In the genomic region with DNA sequence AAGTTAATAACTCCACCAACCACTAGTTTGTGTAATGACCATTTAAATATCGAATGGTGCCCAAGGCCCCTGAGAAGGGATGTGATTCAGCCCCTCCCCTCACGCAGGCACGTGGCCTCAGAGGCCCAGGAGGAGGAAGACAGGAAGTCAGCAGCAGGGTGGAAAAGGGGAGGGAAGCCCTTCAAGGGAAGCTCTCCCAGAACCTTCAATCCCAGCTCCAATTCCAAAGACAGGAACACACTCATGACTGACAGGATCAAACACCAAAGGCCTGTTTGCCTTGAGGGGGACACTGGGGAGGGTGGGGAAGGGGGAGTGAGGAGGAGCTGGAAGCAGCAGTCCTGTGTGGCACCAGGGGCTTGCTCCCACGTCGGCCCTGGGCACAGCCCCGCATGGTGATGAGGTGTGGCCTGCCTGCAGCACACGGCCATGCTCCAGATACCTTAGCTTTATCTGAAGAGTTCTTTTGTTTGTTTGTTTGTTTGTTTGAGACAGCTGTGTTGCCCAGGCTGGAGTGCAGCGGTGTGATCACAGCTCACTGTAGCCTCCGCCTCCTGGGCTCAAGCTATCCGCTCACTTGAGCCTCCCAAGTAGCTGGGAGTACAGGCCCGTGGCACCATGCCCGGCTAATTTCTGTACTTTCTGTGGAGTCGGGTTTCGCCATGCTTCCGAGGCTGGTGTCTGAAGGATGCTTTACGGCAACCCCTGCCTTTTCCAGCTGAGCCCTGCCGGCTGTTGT, we compare ENCODE assay signal across 10 cellular contexts.
DNase-seq lines count a peak whose midpoint lies in the region; ATAC-seq and TF ChIP-seq lines count a peak whose summit lies in the region.
"Had no signal": no experiment of that assay in that cellular context is flagged by ENCODE, and none has a peak within 500 bp of the region (broad histone marks: within the 10 kb centered on the region; RNA-seq: fewer than 3 reads in every experiment).

No MANE protein-coding gene starts in this region.

- H3K4me1 ChIP-seq in BLaER1 (peaks cover 100% of the 10 kb centered on the region), foreskin keratinocyte (peaks cover 34% of the 10 kb centered on the region)

- H3K36me3 ChIP-seq in BLaER1 = peaks cover 44% of the 10 kb centered on the region
- H3K36me3 ChIP-seq: thoracic aorta had no signal

- H3K27ac ChIP-seq in BLaER1 (peak overlapping the region; percentile 45; the same call in 1 of the 2 replicates), foreskin keratinocyte (no peak overlapping the region)

- DNase-seq in HT1080 (ENCODE audit: low read depth) (peak; percentile 79), SW480 (ENCODE audit: low spot score) (peak; percentile 27), foreskin keratinocyte (peak in 1 of 2 donors; percentile 44), skeletal muscle cell (ENCODE audit: low read depth) (peak; percentile 71)

- H3K4me3 ChIP-seq in BLaER1 (no peak overlapping the region), skeletal muscle cell (ENCODE audit: low read depth, low read length) (no peak overlapping the region)
- H3K4me3 ChIP-seq: HAP-1, thoracic aorta had no signal

- TF ChIP-seq CTCF in foreskin keratinocyte (conservative IDR thresholded peaks at IDR 0.05) = no peak

- H3K27me3 ChIP-seq in BLaER1 (no peaks in the 10 kb centered on the region), foreskin keratinocyte (no peaks in the 10 kb centered on the region)

- H3K9ac ChIP-seq in BLaER1 = peak overlapping the region; percentile 20; the same call in 1 of the 2 replicates

- ATAC-seq in foreskin keratinocyte (peak; percentile 9), HG02884 (IDR thresholded peaks at IDR 0.05; ENCODE audit: unreplicated experiment) (no peak), HG03159 (IDR thresholded peaks at IDR 0.05; ENCODE audit: unreplicated experiment) (no peak), HG02678 (IDR thresholded peaks at IDR 0.05; ENCODE audit: unreplicated experiment) (no peak)

- H3K9me3 ChIP-seq in BLaER1 = no peaks in the 10 kb centered on the region
- H3K9me3 ChIP-seq: HAP-1, thoracic aorta had no signal

- H3K4me2 ChIP-seq in BLaER1 = peak overlapping the region; percentile 66

- peaks cover 100% of the 10 kb centered on the region for H4K20me1 ChIP-seq in BLaER1
